Comparison of ENCODE assay signal across 19 cellular contexts in genomic region chr6:149823013-149823412, GRCh38.
"Had no signal": no experiment of that assay in that cellular context is flagged by ENCODE, and none has a peak within 500 bp of the region (broad histone marks: within the 10 kb centered on the region; RNA-seq: fewer than 3 reads in every experiment).

No MANE protein-coding gene starts in this region.

- ATAC-seq: activated CD4-positive, CD25-positive, alpha-beta regulatory T cell treated with anti-CD3 and anti-CD28 coated beads, Interleukin-2, amount 50 U/mL, for 24 hours; activated CD8-positive, alpha-beta memory T cell treated with anti-CD3 and anti-CD28 coated beads, Interleukin-2, amount 10 ng/mL, durations not matched to agents 7 days and 5 days; activated naive CD4-positive, alpha-beta T cell treated with anti-CD3 and anti-CD28 coated beads, Interleukin-2, amount 50 U/mL, for 72 hours; gastrocnemius medialis; mucosa of descending colon; naive thymus-derived CD8-positive, alpha-beta T cell; right lobe of liver had no signal

- H3K4me3 ChIP-seq: gastrocnemius medialis, heart right ventricle, mucosa of descending colon, right lobe of liver, spleen had no signal

- H3K27ac ChIP-seq: heart right ventricle, right lobe of liver, spleen had no signal

- H3K9me3 ChIP-seq: gastrocnemius medialis, heart right ventricle, mucosa of descending colon, right lobe of liver, spleen had no signal

- H3K27me3 ChIP-seq: gastrocnemius medialis, heart right ventricle, right lobe of liver, spleen had no signal

- H3K4me1 ChIP-seq: right lobe of liver, spleen had no signal

- H3K36me3 ChIP-seq: gastrocnemius medialis had no signal

- DNase-seq: activated CD4-positive, alpha-beta T cell treated with anti-CD3 and anti-CD28 coated beads, Interleukin-2, amount 50 U/mL, for 48 hours; activated CD8-positive, alpha-beta memory T cell treated with anti-CD3 and anti-CD28 coated beads, Interleukin-2, amount 10 ng/mL, durations not matched to agents 7 days and 5 days; activated effector memory CD4-positive, alpha-beta T cell treated with anti-CD3 and anti-CD28 coated beads, Interleukin-2, amount 50 U/mL, for 16 hours; activated T-cell treated with anti-CD3 and anti-CD28 coated beads, Interleukin-2, amount 50 U/mL, for 24 hours; amniotic stem cell; cerebellar nuclear complex; gastrocnemius medialis; heart right ventricle; mucosa of descending colon; naive thymus-derived CD8-positive, alpha-beta T cell; nucleus accumbens; right lobe of liver; spleen; stimulated activated CD4-positive, alpha-beta T cell treated with anti-CD3 and anti-CD28 coated beads, Interleukin-1b, Interleukin-23, amount 100 ng/mL, for 48 hours; stimulated activated naive CD4-positive, alpha-beta T cell; substantia nigra; trophoblast cell had no signal
